Comparison of ENCODE assay signal across 11 cellular contexts in genomic region chr13:41427700-41428099, GRCh38. TPM values are rescaled to one million over a fixed set of nuclear protein-coding genes. Genes with fewer than 3 reads are reported as not detected.
A peak's percentile ranks its signal among the peaks of the same experiment; 100 is the strongest.
DNase-seq lines count a peak whose midpoint lies in the region; ATAC-seq and TF ChIP-seq lines count a peak whose summit lies in the region.
"Had no signal": no experiment of that assay in that cellular context is flagged by ENCODE, and none has a peak within 500 bp of the region (broad histone marks: within the 10 kb centered on the region; RNA-seq: fewer than 3 reads in every experiment).

No MANE protein-coding gene starts in this region.

- H3K4me3 ChIP-seq in MG63 (peak overlapping the region; percentile 27; the same call in 1 of the 2 replicates), choroid plexus epithelial cell (ENCODE audit: low read depth, low read length) (peak overlapping the region; percentile 39), neural progenitor cell (peak overlapping the region; percentile 48)

- no peaks in the 10 kb centered on the region for H3K27me3 ChIP-seq in MG63
- H3K27me3 ChIP-seq in neural progenitor cell: peaks cover 27% of the 10 kb centered on the region

- H2AFZ ChIP-seq in neural progenitor cell (replicated peaks): peak overlapping the region; percentile 90

- H3K4me1 Mint-ChIP-seq in neural progenitor cell: peaks cover 4% of the 10 kb centered on the region

- DNase-seq in MG63: no peak
- no peak for DNase-seq in choroid plexus epithelial cell (ENCODE audit: low read depth)
- DNase-seq in neural progenitor cell (ENCODE audit: low spot score): no peak
- DNase-seq in pons (ENCODE audit: low spot score): no peak
- no peak for DNase-seq in SKM-1 treated with dmso at 0.1 percent for 144 hours (lab: John Stamatoyannopoulos, UW; ENCODE audit: unreplicated experiment)
- DNase-seq: DMS53, KG1 had no signal

- no peaks in the 10 kb centered on the region for H3K36me3 Mint-ChIP-seq in neural progenitor cell

- H3K27ac ChIP-seq in neural progenitor cell: no peak overlapping the region
- H3K27ac ChIP-seq: skin epidermis had no signal

- peak overlapping the region; percentile 62; the same call in 1 of the 2 replicates for H3K9ac ChIP-seq in ES-I3 (ENCODE audit: low read depth, low read length)
- no peak overlapping the region for H3K9ac ChIP-seq in neural progenitor cell

- H3F3A ChIP-seq in neural progenitor cell (ENCODE audit: low read depth): no peaks in the 10 kb centered on the region

- H4K20me1 ChIP-seq in neural progenitor cell (ENCODE audit: low read depth): no peaks in the 10 kb centered on the region

- H3K9me3 ChIP-seq in ES-I3 (ENCODE audit: control insufficient read depth, insufficient read depth, low read length) (no peaks in the 10 kb centered on the region), MG63 (no peaks in the 10 kb centered on the region), neural progenitor cell (ENCODE audit: low read depth) (no peaks in the 10 kb centered on the region)

- H3K36me3 ChIP-seq in ES-I3 (ENCODE audit: insufficient read depth, low read length): no peaks in the 10 kb centered on the region
- H3K36me3 ChIP-seq in MG63: no peaks in the 10 kb centered on the region
- no peaks in the 10 kb centered on the region for H3K36me3 ChIP-seq in neural progenitor cell

- peaks cover 11% of the 10 kb centered on the region for H3K9me3 Mint-ChIP-seq in neural progenitor cell

- H3K4me1 ChIP-seq in ES-I3 (ENCODE audit: insufficient read depth, low read length) (no peaks in the 10 kb centered on the region), neural progenitor cell (no peaks in the 10 kb centered on the region)

- peak overlapping the region; percentile 68 for H3K4me3 Mint-ChIP-seq in neural progenitor cell

- peaks cover 11% of the 10 kb centered on the region for H3K27me3 Mint-ChIP-seq in neural progenitor cell (ENCODE audit: insufficient read depth, low read depth)

- ATAC-seq in GM21423 (IDR thresholded peaks at IDR 0.05; ENCODE audit: unreplicated experiment): no peak

- TF ChIP-seq CTCF in choroid plexus epithelial cell (conservative IDR thresholded peaks at IDR 0.05; ENCODE audit: low read depth, low read length): no peak
- no peak for TF ChIP-seq CTCF in neural progenitor cell (IDR thresholded peaks at IDR 0.05)

- no peak overlapping the region for H3K27ac Mint-ChIP-seq in neural progenitor cell
- H3K27ac Mint-ChIP-seq: mesothelial cell of epicardium had no signal

- H3K4me2 ChIP-seq in neural progenitor cell: peak overlapping the region; percentile 81

- H3K79me2 ChIP-seq in neural progenitor cell (ENCODE audit: low read depth): no peaks in the 10 kb centered on the region

RNA-seq across cellular contexts. Expression of gene RGCC, which starts 29.6 kb away (rescaled TPM):
- 1.7 TPM in 1 of 2 replicates, not detected in the other for total RNA-seq in MG63 (2014; rRNA removed; shearing (Covaris generic); ENCODE audit: low replicate concordance)
- total RNA-seq in neural progenitor cell (ENCODE audit: low replicate concordance): not detected in 2 replicates
